ENCODE assay signal across 8 cellular contexts in genomic region chr3:118036215-118036614, GRCh38.
"Had no signal": no experiment of that assay in that cellular context is flagged by ENCODE, and none has a peak within 500 bp of the region (broad histone marks: within the 10 kb centered on the region; RNA-seq: fewer than 3 reads in every experiment).

No MANE protein-coding gene starts in this region.

- H3K4me2 ChIP-seq: GM23338 had no signal

- H2AFZ ChIP-seq: GM23248, GM23338 had no signal

- H3K4me1 ChIP-seq: HAP-1 had no signal

- H3K9ac ChIP-seq: GM23248 had no signal

- H3K9me3 ChIP-seq: HAP-1 had no signal

- H3K36me3 ChIP-seq: HAP-1 had no signal

- H3K27ac ChIP-seq: GM23248 had no signal

- DNase-seq: GM23248, GOT3, H7, H9, HCEC 1CT, HFFc6 had no signal

- H3K4me3 ChIP-seq: GM23248, GM23338, HAP-1 had no signal
